9 cellular contexts compared by ENCODE assay signal in the genomic region with DNA sequence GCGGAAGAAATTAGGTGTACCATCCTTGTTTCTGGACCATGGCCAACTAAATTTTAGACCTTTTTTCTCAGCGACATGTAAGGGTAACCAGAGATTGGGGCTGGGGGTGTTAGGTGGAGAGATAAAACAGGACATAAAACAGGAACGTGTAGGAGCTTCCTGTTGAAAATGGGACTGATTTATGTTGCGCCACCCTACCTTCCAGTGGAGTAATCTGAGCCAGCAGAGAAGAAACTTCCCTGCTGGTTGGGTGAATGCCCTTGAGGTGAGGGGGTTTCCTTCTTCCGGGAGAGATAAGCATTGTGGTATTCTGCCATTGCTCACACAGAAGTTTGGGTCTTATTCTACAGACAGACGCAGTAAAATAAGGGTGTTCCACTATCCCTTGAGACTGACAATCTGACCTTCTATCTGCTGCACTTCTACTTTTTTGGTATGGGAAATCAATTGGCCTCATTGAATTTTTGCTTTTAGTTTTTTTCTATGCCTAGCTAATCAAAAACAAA. TPM values are rescaled to one million over a fixed set of nuclear protein-coding genes. Genes with fewer than 3 reads are reported as not detected.
DNase-seq lines count a peak whose midpoint lies in the region; ATAC-seq and TF ChIP-seq lines count a peak whose summit lies in the region.
"Had no signal": no experiment of that assay in that cellular context is flagged by ENCODE, and none has a peak within 500 bp of the region (broad histone marks: within the 10 kb centered on the region; RNA-seq: fewer than 3 reads in every experiment).

No MANE protein-coding gene starts in this region.

- no peak overlapping the region for H2AFZ ChIP-seq in ACC112 (ENCODE audit: low read length, unreplicated experiment)

- ATAC-seq in activated CD8-positive, alpha-beta T cell treated with anti-CD3 and anti-CD28 coated beads for 36 hours = peak; percentile 5
- no peak for ATAC-seq in HG03457 (IDR thresholded peaks at IDR 0.05; ENCODE audit: unreplicated experiment)
- ATAC-seq in GM19023 (IDR thresholded peaks at IDR 0.05; ENCODE audit: unreplicated experiment) = no peak

- H3K4me1 Mint-ChIP-seq in activated CD8-positive, alpha-beta T cell treated with anti-CD3 and anti-CD28 coated beads for 36 hours (ENCODE audit: low read depth) = peaks cover 71% of the 10 kb centered on the region
- peaks cover 2% of the 10 kb centered on the region for H3K4me1 Mint-ChIP-seq in glutamatergic neuron (ENCODE audit: low read depth, unreplicated experiment)

- CTCF ChIA-PET in HEK293T (lab: Yijun Ruan, JAX) = interaction anchor here (1.4 kb wide), 1 partner anchor 429 kb away, joined by 3 read pairs; no protein-coding TSS in a partner anchor
- CTCF ChIA-PET in activated CD8-positive, alpha-beta T cell treated with anti-CD3 and anti-CD28 coated beads for 36 hours (lab: Charles Lee) = interaction anchor here (0.9 to 1.5 kb wide), 9 partner anchors 9 to 530 kb away, joined by 3 to 6 read pairs (median 3); no protein-coding TSS in a partner anchor

- H3K4me3 ChIP-seq in ACC112 (ENCODE audit: low read depth, low read length) = 0 out of 2 replicates have a peak overlapping the region, but pooled peaks have one; percentile 21
- peak overlapping the region; percentile 16; the same call in 1 of the 2 replicates for H3K4me3 ChIP-seq in iPS-20b (ENCODE audit: low read length)

- H3K27me3 Mint-ChIP-seq in activated CD8-positive, alpha-beta T cell treated with anti-CD3 and anti-CD28 coated beads for 36 hours = no peaks in the 10 kb centered on the region
- H3K27me3 Mint-ChIP-seq in glutamatergic neuron (ENCODE audit: unreplicated experiment) = peaks cover 7% of the 10 kb centered on the region

- peak overlapping the region; percentile 49 for H3K27ac Mint-ChIP-seq in activated CD8-positive, alpha-beta T cell treated with anti-CD3 and anti-CD28 coated beads for 36 hours
- no peak overlapping the region for H3K27ac Mint-ChIP-seq in glutamatergic neuron (ENCODE audit: unreplicated experiment)

- H3K36me3 Mint-ChIP-seq in activated CD8-positive, alpha-beta T cell treated with anti-CD3 and anti-CD28 coated beads for 36 hours (ENCODE audit: low read depth) = peaks cover 7% of the 10 kb centered on the region
- H3K36me3 Mint-ChIP-seq in glutamatergic neuron (ENCODE audit: unreplicated experiment) = no peaks in the 10 kb centered on the region

- no peaks in the 10 kb centered on the region for H3K9me3 Mint-ChIP-seq in activated CD8-positive, alpha-beta T cell treated with anti-CD3 and anti-CD28 coated beads for 36 hours
- H3K9me3 Mint-ChIP-seq in glutamatergic neuron (ENCODE audit: unreplicated experiment) = peaks cover 4% of the 10 kb centered on the region

- H3K27ac ChIP-seq in ACC112 (ENCODE audit: low read depth, low read length) (no peak overlapping the region), iPS-20b (ENCODE audit: low read length) (no peak overlapping the region)

- H3K27me3 ChIP-seq in ACC112 (ENCODE audit: insufficient read depth, low read length) = no peaks in the 10 kb centered on the region
- no peaks in the 10 kb centered on the region for H3K27me3 ChIP-seq in iPS-20b (ENCODE audit: insufficient read depth, low read length)

- intact Hi-C loops in activated CD8-positive, alpha-beta T cell treated with anti-CD3 and anti-CD28 coated beads for 36 hours (cut with micrococcal nuclease) = loop anchor here (2.0 to 10.0 kb wide), 4 partner anchors 82 to 232 kb away; no protein-coding TSS in a partner anchor

- H3K36me3 ChIP-seq in ACC112 (ENCODE audit: insufficient read depth, low read length) = no peaks in the 10 kb centered on the region
- H3K36me3 ChIP-seq in iPS-20b (ENCODE audit: insufficient read depth, low read depth, low read length) = no peaks in the 10 kb centered on the region

- H3K4me1 ChIP-seq in ACC112 (ENCODE audit: control insufficient read depth, insufficient read depth, low read length, unreplicated experiment) (peaks cover 23% of the 10 kb centered on the region), iPS-20b (ENCODE audit: insufficient read depth, low read length) (peaks cover 46% of the 10 kb centered on the region)

- no peaks in the 10 kb centered on the region for H3K9me3 ChIP-seq in iPS-20b (ENCODE audit: insufficient read depth, low read depth, low read length)

- DNase-seq in HEK293T (ENCODE audit: extremely low spot score) = peak; percentile 13
- peak; percentile 62 for DNase-seq in activated CD8-positive, alpha-beta T cell treated with anti-CD3 and anti-CD28 coated beads for 36 hours
- DNase-seq in glutamatergic neuron = no peak
- DNase-seq in NCI-H1105 (lab: John Stamatoyannopoulos, UW) = no peak
- DNase-seq: NCI-H82 had no signal

- no peak for TF ChIP-seq CTCF in activated CD8-positive, alpha-beta T cell treated with anti-CD3 and anti-CD28 coated beads for 36 hours (IDR thresholded peaks at IDR 0.05)
- TF ChIP-seq CTCF in glutamatergic neuron (IDR thresholded peaks at IDR 0.05; ENCODE audit: partially characterized antibody, unreplicated experiment) = no peak

- POLR2A ChIA-PET in HEK293T (lab: Yijun Ruan, JAX) = no interaction called here
- POLR2A ChIA-PET in activated CD8-positive, alpha-beta T cell treated with anti-CD3 and anti-CD28 coated beads for 36 hours (lab: Charles Lee) = interaction anchor here (1.1 to 1.4 kb wide), 2 partner anchors 15 to 268 kb away, joined by 3 to 4 read pairs; no protein-coding TSS in a partner anchor

- peaks cover 79% of the 10 kb centered on the region for H3K79me2 ChIP-seq in ACC112 (ENCODE audit: control insufficient read depth, insufficient read depth, low read length, unreplicated experiment)

- H3K9ac ChIP-seq in iPS-20b (ENCODE audit: low read depth, low read length) = peak overlapping the region; percentile 3; the same call in 1 of the 2 replicates

- H3K4me3 Mint-ChIP-seq in activated CD8-positive, alpha-beta T cell treated with anti-CD3 and anti-CD28 coated beads for 36 hours = peak overlapping the region; percentile 42
- no peak overlapping the region for H3K4me3 Mint-ChIP-seq in glutamatergic neuron (ENCODE audit: unreplicated experiment)

TF ChIP-seq in HEK293T, 16 proteins besides CTCF, POLR2A, EP300 and RAD21:
- peak; percentile 34 for TF ChIP-seq PKNOX1 (IDR thresholded peaks at IDR 0.05)
- TF ChIP-seq FOXM1 (IDR thresholded peaks at IDR 0.05; ENCODE audit: borderline replicate concordance) = no peak

RNA-seq across cellular contexts. Expression of gene SIPA1L1, which starts 4.5 kb away (rescaled TPM):
- 10 to 100 TPM; 52.0 to 57.7 TPM for total RNA-seq in activated CD8-positive, alpha-beta T cell treated with anti-CD3 and anti-CD28 coated beads for 36 hours
- 9.8 TPM for total RNA-seq in glutamatergic neuron (ENCODE audit: unreplicated experiment)

Comparison
In these comparisons a context has a peak if more than half of its experiments do, and no peak if none do; other contexts are left out.
1. DNase-seq: peak in HEK293T (single experiment) and activated CD8-positive, alpha-beta T cell treated with anti-CD3 and anti-CD28 coated beads for 36 hours (single experiment); none in glutamatergic neuron (single experiment) and NCI-H1105 (single experiment).